ENCODE assay signal across 18 cellular contexts in the genomic region with DNA sequence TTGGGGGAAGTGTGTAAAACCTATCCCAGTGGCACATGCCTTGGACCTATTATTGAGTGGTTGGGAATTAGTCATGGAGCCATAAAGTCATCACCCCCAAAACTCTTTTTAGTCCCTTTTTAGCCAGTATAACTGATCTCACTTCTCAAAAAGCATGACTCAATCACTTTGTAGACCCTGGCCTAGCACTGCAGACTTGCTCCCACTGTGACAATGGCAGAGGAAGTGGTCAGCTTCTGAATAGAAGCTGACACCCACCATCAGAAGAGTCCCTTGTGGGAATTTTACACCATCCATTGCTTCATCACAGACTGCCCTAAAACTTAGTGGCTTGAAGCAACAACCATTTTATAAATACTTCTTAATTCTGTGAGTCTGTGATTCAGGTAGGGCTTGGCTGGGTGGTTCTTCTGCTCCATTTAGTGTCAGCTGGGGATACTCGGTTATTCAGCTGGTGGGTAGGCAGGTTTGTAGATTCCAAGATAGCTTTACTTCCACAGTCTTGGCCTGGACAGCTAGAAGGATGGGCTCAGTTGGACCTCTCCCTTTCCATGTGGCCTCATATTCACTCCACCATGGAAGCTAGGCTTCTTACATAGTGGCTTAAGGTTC. TPM values are rescaled to one million over a fixed set of nuclear protein-coding genes. Genes with fewer than 3 reads are reported as not detected.
DNase-seq lines count a peak whose midpoint lies in the region; ATAC-seq and TF ChIP-seq lines count a peak whose summit lies in the region.
"Had no signal": no experiment of that assay in that cellular context is flagged by ENCODE, and none has a peak within 500 bp of the region (broad histone marks: within the 10 kb centered on the region; RNA-seq: fewer than 3 reads in every experiment).

No MANE protein-coding gene starts in this region.

- H3K27me3 Mint-ChIP-seq in stimulated activated naive CD8-positive, alpha-beta T cell treated with anti-CD3 and anti-CD28 coated beads, Interleukin-15, amount 100 ng/mL, for 72 hours: no peaks in the 10 kb centered on the region

- no peaks in the 10 kb centered on the region for H3K79me2 ChIP-seq in GM23248 (ENCODE audit: insufficient read depth)

- no peaks in the 10 kb centered on the region for H3F3A ChIP-seq in GM23248 (ENCODE audit: insufficient read depth)

- H3K4me2 ChIP-seq in GM23248 (ENCODE audit: unreplicated experiment): no peak overlapping the region

- H3K36me3 ChIP-seq in HEK293 (ENCODE audit: control insufficient read depth in 2 of 2, insufficient read depth in 1 of 2, low read length in 2 of 2): no peaks in the 10 kb centered on the region
- no peaks in the 10 kb centered on the region for H3K36me3 ChIP-seq in GM23248 (ENCODE audit: low read depth)

- H3K9me3 ChIP-seq in HEK293 (ENCODE audit: control insufficient read depth, insufficient read depth, low read depth, low read length) (no peaks in the 10 kb centered on the region), GM23248 (ENCODE audit: low read depth) (no peaks in the 10 kb centered on the region)

- POLR2A ChIA-PET in HEK293 (lab: Yijun Ruan, JAX): interaction anchor here (1.2 kb wide), 1 partner anchor 10 kb away, joined by 4 read pairs; no protein-coding TSS in a partner anchor

- peak; percentile 95 for DNase-seq in NB4 (ENCODE audit: low read depth)
- DNase-seq in SW480 (ENCODE audit: low spot score): peak; percentile 85
- DNase-seq in stimulated activated naive CD8-positive, alpha-beta T cell treated with anti-CD3 and anti-CD28 coated beads, Interleukin-15, amount 100 ng/mL, for 72 hours: no peak
- no peak for DNase-seq in GM23248
- no peak for DNase-seq in GM13976 (ENCODE audit: low spot score)
- no peak for DNase-seq in mucosa of gallbladder (ENCODE audit: low spot score)
- DNase-seq: EL, H7, NCI-H1417, NCI-H1930, NCI-H2171, NCI-H446 treated with DMSO at 0.1 percent for 48 hours, NCI-H748 treated with DMSO at 0.1 percent for 48 hours, RPMI8226, T-cell had no signal

- H2AFZ ChIP-seq in GM23248: no peak overlapping the region

- ATAC-seq in stimulated activated naive CD8-positive, alpha-beta T cell treated with anti-CD3 and anti-CD28 coated beads, Interleukin-15, amount 100 ng/mL, for 72 hours: peak; percentile 53
- ATAC-seq: K562, T-cell had no signal

- no peak for TF ChIP-seq CTCF in HEK293 (tag by site-specific recombination; IDR thresholded peaks at IDR 0.05)
- TF ChIP-seq CTCF in NB4 (IDR thresholded peaks at IDR 0.05; ENCODE audit: low read depth, low read length): no peak
- TF ChIP-seq CTCF in GM13976 (IDR thresholded peaks at IDR 0.05; ENCODE audit: borderline replicate concordance, control extremely low read depth, extremely low read depth, insufficient read depth, missing control alignments): no peak

- H3K9me3 Mint-ChIP-seq in stimulated activated naive CD8-positive, alpha-beta T cell treated with anti-CD3 and anti-CD28 coated beads, Interleukin-15, amount 100 ng/mL, for 72 hours: no peaks in the 10 kb centered on the region
- H3K9me3 Mint-ChIP-seq: T-cell had no signal

- no peaks in the 10 kb centered on the region for H3K9me2 ChIP-seq in GM23248 (ENCODE audit: insufficient read depth)

- no peaks in the 10 kb centered on the region for H3K4me1 Mint-ChIP-seq in stimulated activated naive CD8-positive, alpha-beta T cell treated with anti-CD3 and anti-CD28 coated beads, Interleukin-15, amount 100 ng/mL, for 72 hours
- H3K4me1 Mint-ChIP-seq: B cell, T-cell had no signal

- no peak overlapping the region for H3K9ac ChIP-seq in GM23248

- H3K27ac Mint-ChIP-seq in stimulated activated naive CD8-positive, alpha-beta T cell treated with anti-CD3 and anti-CD28 coated beads, Interleukin-15, amount 100 ng/mL, for 72 hours: no peak overlapping the region
- H3K27ac Mint-ChIP-seq: B cell, T-cell had no signal

- no peaks in the 10 kb centered on the region for H3K4me1 ChIP-seq in HEK293 (ENCODE audit: control insufficient read depth, insufficient read depth, low read length)
- no peaks in the 10 kb centered on the region for H3K4me1 ChIP-seq in GM23248 (ENCODE audit: insufficient read depth)

- CTCF ChIA-PET in HEK293 (lab: Yijun Ruan, JAX): interaction anchor here (0.7 to 2.1 kb wide), 3 partner anchors 12 to 45 kb away, joined by 3 to 8 read pairs (median 3); no protein-coding TSS in a partner anchor

- no peak overlapping the region for H3K27ac ChIP-seq in HEK293 (ENCODE audit: extremely low read depth, low read depth, low read length)
- no peak overlapping the region for H3K27ac ChIP-seq in GM23248

- H3K4me3 Mint-ChIP-seq in stimulated activated naive CD8-positive, alpha-beta T cell treated with anti-CD3 and anti-CD28 coated beads, Interleukin-15, amount 100 ng/mL, for 72 hours: no peak overlapping the region
- H3K4me3 Mint-ChIP-seq: B cell, T-cell had no signal

- no peaks in the 10 kb centered on the region for H3K27me3 ChIP-seq in GM23248 (replicated peaks; ENCODE audit: insufficient read depth)

- H3K4me3 ChIP-seq in HEK293 (ENCODE audit: low read depth, low read length) (no peak overlapping the region), NB4 (ENCODE audit: low read depth, low read length) (no peak overlapping the region), GM23248 (no peak overlapping the region)
- H3K4me3 ChIP-seq: K562 had no signal

- in situ Hi-C loops in GM23248 (cut with MboI) (no loop called here), GM13976 (cut with MboI; ENCODE audit: low sequenced_read_pairs, unreplicated experiment) (no loop called here)

- TF ChIP-seq POLR2A in NB4 (IDR thresholded peaks at IDR 0.05; ENCODE audit: extremely low read depth, insufficient read length): no peak

- WGBS in GM23248 (ENCODE audit: low coverage in 1 of 2, low lambda C conversion rate in 2 of 2, missing lambda C conversion rate in 2 of 2), 2 experiments: 41 to 47% methylated on average over 1 of the region's 1 CpG

- no peaks in the 10 kb centered on the region for H4K20me1 ChIP-seq in GM23248 (ENCODE audit: insufficient read depth)

TF ChIP-seq in HEK293, 187 proteins besides CTCF, POLR2A, EP300 and RAD21:
- TF ChIP-seq, protein P1, sequence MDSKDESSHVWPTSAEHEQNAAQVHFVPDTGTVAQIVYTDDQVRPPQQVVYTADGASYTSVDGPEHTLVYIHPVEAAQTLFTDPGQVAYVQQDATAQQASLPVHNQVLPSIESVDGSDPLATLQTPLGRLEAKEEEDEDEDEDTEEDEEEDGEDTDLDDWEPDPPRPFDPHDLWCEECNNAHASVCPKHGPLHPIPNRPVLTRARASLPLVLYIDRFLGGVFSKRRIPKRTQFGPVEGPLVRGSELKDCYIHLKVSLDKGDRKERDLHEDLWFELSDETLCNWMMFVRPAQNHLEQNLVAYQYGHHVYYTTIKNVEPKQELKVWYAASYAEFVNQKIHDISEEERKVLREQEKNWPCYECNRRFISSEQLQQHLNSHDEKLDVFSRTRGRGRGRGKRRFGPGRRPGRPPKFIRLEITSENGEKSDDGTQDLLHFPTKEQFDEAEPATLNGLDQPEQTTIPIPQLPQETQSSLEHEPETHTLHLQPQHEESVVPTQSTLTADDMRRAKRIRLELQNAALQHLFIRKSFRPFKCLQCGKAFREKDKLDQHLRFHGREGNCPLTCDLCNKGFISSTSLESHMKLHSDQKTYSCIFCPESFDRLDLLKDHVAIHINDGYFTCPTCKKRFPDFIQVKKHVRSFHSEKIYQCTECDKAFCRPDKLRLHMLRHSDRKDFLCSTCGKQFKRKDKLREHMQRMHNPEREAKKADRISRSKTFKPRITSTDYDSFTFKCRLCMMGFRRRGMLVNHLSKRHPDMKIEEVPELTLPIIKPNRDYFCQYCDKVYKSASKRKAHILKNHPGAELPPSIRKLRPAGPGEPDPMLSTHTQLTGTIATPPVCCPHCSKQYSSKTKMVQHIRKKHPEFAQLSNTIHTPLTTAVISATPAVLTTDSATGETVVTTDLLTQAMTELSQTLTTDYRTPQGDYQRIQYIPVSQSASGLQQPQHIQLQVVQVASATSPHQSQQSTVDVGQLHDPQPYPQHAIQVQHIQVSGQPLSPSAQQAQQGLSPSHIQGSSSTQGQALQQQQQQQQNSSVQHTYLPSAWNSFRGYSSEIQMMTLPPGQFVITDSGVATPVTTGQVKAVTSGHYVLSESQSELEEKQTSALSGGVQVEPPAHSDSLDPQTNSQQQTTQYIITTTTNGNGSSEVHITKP (tag by site-specific recombination; IDR thresholded peaks at IDR 0.05): no peak
- peak; percentile 27 for TF ChIP-seq SETDB1 (IDR thresholded peaks at IDR 0.05; ENCODE audit: insufficient read length, low read length)

RNA-seq across cellular contexts. Expression of a gene that starts 10.8 kb away (rescaled TPM):
- total RNA-seq in GM23248 (2014; rRNA removed; shearing (Covaris generic)): 45.4 and 47.7 TPM in 2 replicates
- polyA plus RNA-seq in GM23248 (2016; fragmentation: Nextera tagmentation; extraction: Ambion mirVana): 18.9 and 20.3 TPM in 2 replicates
- 71.4 TPM for total RNA-seq in mucosa of gallbladder

Comparison
In these comparisons a context has a peak if more than half of its experiments do, and no peak if none do; other contexts are left out.
1. DNase-seq: peak in NB4 (single experiment) and SW480 (single experiment); none in stimulated activated naive CD8-positive, alpha-beta T cell treated with anti-CD3 and anti-CD28 coated beads, Interleukin-15, amount 100 ng/mL, for 72 hours (0 of 2), GM23248 (single experiment), GM13976 (single experiment) and mucosa of gallbladder (single experiment).